In the genomic region with DNA sequence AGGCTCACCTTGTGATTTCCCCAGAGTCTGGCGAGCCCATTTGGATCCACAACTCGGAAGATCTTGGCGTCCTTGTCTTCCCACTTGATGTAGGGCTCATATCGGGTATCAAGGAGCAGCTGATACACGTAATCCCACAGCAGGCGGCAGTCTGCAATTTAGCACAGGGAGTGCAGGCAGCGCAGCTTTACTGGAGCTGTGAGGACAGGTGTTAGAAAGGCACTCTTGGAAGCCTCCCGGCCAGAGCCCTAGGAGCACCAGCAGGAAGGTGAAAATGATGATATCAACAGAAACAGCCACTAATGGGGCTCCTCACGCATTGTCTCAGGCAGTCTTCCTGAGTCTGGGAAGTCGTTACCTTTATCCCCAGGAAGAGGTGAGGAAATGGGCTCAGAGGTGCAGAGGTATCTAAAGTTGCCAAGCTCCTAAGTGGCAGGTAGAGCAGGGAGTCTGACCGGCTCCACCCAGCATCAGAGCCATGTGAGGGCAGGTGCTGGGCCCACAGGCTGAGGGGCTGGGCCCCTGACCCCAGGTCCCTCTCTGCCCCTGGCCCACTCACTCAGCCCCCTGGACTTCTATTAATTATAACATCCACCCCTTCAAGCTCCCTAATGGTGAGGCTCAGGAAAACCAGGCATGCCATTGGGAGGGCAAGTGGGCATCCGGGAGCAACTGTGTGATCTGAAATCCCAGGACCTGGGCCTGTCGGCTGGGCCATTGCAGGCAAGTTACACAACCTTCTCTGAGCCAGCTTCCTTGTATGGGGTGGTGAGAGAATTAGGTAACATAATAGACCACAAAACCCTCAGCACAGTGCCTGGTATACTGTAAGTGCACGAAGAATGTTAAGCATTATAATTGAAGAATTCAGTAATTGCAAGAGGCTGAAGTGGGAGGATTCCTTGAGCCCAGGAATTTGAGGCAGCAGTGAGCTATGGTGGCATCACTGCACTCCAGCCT, we compare ENCODE assay signal across 9 cellular contexts. TPM values are rescaled to one million over a fixed set of nuclear protein-coding genes. Genes with fewer than 3 reads are reported as not detected.
A peak's percentile ranks its signal among the peaks of the same experiment; 100 is the strongest.
DNase-seq lines count a peak whose midpoint lies in the region; ATAC-seq and TF ChIP-seq lines count a peak whose summit lies in the region.
"Had no signal": no experiment of that assay in that cellular context is flagged by ENCODE, and none has a peak within 500 bp of the region (broad histone marks: within the 10 kb centered on the region; RNA-seq: fewer than 3 reads in every experiment).

No MANE protein-coding gene starts in this region.

- DNase-seq in NCI-H2227 (lab: John Stamatoyannopoulos, UW; ENCODE audit: unreplicated experiment) (peak; percentile 69), NCI-H2227 treated with DMSO at 0.1 percent for 48 hours (lab: John Stamatoyannopoulos, UW) (no peak), NCI-H82 (lab: John Stamatoyannopoulos, UW) (peak; percentile 75), epithelial cell of prostate (ENCODE audit: low read depth, low spot score) (peak; percentile 29), spleen (peak; percentile 63), DMS114 treated with DMSO at 0.1 percent for 48 hours (lab: John Stamatoyannopoulos, UW; ENCODE audit: unreplicated experiment) (no peak)
- DNase-seq: stimulated activated CD4-positive, alpha-beta T cell treated with anti-CD3 and anti-CD28 coated beads, Interleukin-4, amount 100 ng/mL, for 24 hours had no signal

- H3K27ac ChIP-seq in epithelial cell of prostate (no peak overlapping the region), spleen (peak overlapping the region in 4 of 8 donors; percentile 20 to 78 (median 61))

- no peak for TF ChIP-seq CTCF in spleen (IDR thresholded peaks at IDR 0.05 in 8 of 11, conservative IDR thresholded peaks at IDR 0.05 in 3 of 11)

- TF ChIP-seq POLR2A in spleen (IDR thresholded peaks at IDR 0.05), result no peak

- no peak overlapping the region for H3K4me3 ChIP-seq in spleen

- peaks cover 0 to 46% (median 17%) of the 10 kb centered on the region in 6 donors for H3K4me1 ChIP-seq in spleen

- ATAC-seq in HG03097 (IDR thresholded peaks at IDR 0.05; ENCODE audit: low FRiP score, unreplicated experiment), result no peak
- ATAC-seq in GM21423 (IDR thresholded peaks at IDR 0.05; ENCODE audit: unreplicated experiment), result no peak

- H3K27me3 ChIP-seq in spleen (replicated peaks in 1 of 7), result no peaks in the 10 kb centered on the region

- intact Hi-C loops in spleen (cut with DNase I; ENCODE audit: low total_unique reads), result loop anchor here (10.0 kb wide), 1 partner anchor 344 kb away; the partner anchor contains the start of genes MAPK14 and SLC26A8

- H3K36me3 ChIP-seq in spleen, result peaks cover 0 to 67% (median 0%) of the 10 kb centered on the region in 6 donors

- no peaks in the 10 kb centered on the region for H3K9me3 ChIP-seq in spleen

- WGBS in spleen, 5 donors, result 72 to 87% (median 79%) methylated on average over 14 of the region's 14 CpGs

RNA-seq across cellular contexts. Expression of gene ETV7, which starts 18.3 kb away (rescaled TPM):
- 1 to 10 TPM in 6 of 7 donors, under 1 TPM in 1; 0.51 to 3.2 (median 1.9) TPM for total RNA-seq in spleen
- polyA plus RNA-seq in spleen, result 1 to 10 TPM; 1.6 to 4.5 (median 2.1) TPM

RNA-seq across cellular contexts. Expression of gene BNIP5, which starts 32.5 kb away (rescaled TPM):
- total RNA-seq in spleen, result not detected
- polyA plus RNA-seq in spleen, result under 1 TPM in 1 of 3 donors, not detected in 2; 0.05 TPM

Comparison
In these comparisons a context has a peak if more than half of its experiments do, and no peak if none do; other contexts are left out.
1. DNase-seq: peak in NCI-H2227 (single experiment), NCI-H82 (single experiment), epithelial cell of prostate (single experiment) and spleen (single experiment); none in NCI-H2227 treated with DMSO at 0.1 percent for 48 hours (single experiment) and DMS114 treated with DMSO at 0.1 percent for 48 hours (single experiment).